ENCODE assay signal across 1 cellular context in the genomic region with DNA sequence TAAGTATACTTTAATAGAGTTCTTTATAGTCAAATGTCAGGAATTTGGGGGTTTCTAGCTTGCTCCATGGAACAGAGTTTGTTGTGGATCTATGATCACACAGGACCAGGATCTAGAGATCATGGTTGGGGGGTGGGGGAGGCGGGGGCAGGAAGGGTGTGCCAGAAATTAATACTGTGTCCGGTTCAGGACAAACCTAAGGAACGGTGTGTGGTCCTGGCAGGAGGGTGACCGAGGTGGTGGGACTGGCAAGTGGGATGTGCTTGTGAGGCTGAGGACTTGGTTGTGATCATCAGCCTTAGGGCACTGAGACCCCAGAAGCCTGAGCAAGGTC.
TF ChIP-seq lines count a peak whose summit lies in the region.

No MANE protein-coding gene starts in this region.

TF ChIP-seq in SK-N-SH, 30 proteins besides CTCF, POLR2A, EP300 and RAD21 (continued from another document):
- TF ChIP-seq SMC3 (IDR thresholded peaks at IDR 0.05; ENCODE audit: low read depth, low read length), result no peak
